In the genomic region with DNA sequence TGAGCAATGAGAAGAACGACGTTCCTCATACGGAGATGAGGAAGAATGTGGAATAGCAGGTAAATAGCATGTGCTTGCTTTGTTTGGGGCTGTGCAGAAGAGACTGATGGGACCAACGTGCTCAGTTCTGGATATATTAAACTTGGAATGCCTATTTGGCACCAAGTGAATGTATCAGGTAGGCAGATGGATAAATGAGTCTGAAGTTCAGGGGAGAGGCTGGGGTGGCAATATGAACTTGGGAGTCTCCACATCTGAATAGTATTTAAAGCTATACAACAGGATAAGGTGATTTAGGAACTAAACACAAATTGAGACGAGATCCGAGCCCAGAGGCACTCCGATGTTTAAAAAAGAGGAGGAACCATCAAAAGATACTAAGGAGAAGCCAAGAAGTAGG, we compare ENCODE assay signal across 10 cellular contexts.
"Had no signal": no experiment of that assay in that cellular context is flagged by ENCODE, and none has a peak within 500 bp of the region (broad histone marks: within the 10 kb centered on the region; RNA-seq: fewer than 3 reads in every experiment).

No MANE protein-coding gene starts in this region.

- H3K27ac Mint-ChIP-seq: GM23338, H9, HFFc6 had no signal

- H3K4me3 ChIP-seq: GM23248, GM23338, HAP-1 had no signal

- ATAC-seq: GM23338, HCT116 had no signal

- H3K36me3 ChIP-seq: HAP-1 had no signal

- H3K9me3 Mint-ChIP-seq: GM23338, H9, HFFc6 had no signal

- DNase-seq: GM23248, GOT3, H9, HCEC 1CT, HFFc6 had no signal

- H3K4me3 Mint-ChIP-seq: GM23338, H9, HFFc6 had no signal

- FAIRE-seq: H1, H54 had no signal

- H3K9me3 ChIP-seq: HAP-1 had no signal

- H3K27ac ChIP-seq: GM23248 had no signal
